ENCODE assay signal across 35 cellular contexts in the genomic region with DNA sequence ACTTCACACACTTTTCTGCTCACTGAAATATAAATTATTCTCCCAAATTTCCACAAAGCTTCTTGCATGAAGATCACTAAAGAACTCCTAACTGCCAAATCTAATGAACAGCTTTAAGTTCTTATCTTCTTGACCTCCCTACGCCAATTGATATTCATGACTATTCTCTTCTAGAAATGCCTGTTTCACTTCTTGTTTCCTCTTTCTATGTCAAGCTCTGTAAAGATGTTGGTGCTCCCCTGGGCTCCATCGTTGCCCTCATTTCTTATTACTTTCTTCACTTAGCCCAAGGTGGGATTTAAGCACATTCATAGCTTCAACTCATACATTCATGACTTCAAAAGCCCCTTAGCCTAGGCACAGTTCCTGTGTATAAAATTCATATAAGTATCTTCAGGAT. TPM values are rescaled to one million over a fixed set of nuclear protein-coding genes. Genes with fewer than 3 reads are reported as not detected.
"Had no signal": no experiment of that assay in that cellular context is flagged by ENCODE, and none has a peak within 500 bp of the region (broad histone marks: within the 10 kb centered on the region; RNA-seq: fewer than 3 reads in every experiment).

No MANE protein-coding gene starts in this region.

- ATAC-seq: Panc1, Right ventricle myocardium inferior, SK-N-SH treated with all-trans-retinoic acid at 6 μM for 48 hours, T-cell, T-helper 17 cell had no signal

- H2AFZ ChIP-seq: PC-9 had no signal

- DNase-seq: Kasumi-1, MG63, NCI-H1092, NCI-H1105, NCI-H1417 treated with DMSO at 0.1 percent for 48 hours, NCI-H1436 treated with DMSO at 0.1 percent for 48 hours, NCI-H1694 treated with DMSO at 0.1 percent for 48 hours, NCI-H1930, NCI-H2081, NCI-H2171, NCI-H226, NCI-H446 treated with DMSO at 0.1 percent for 48 hours, NCI-H510A, NCI-H524, NCI-H526, NCI-H69, NCI-H748 treated with DMSO at 0.1 percent for 48 hours, NCI-H82, PC-9, SHP77, SJCRH30, T-cell, T-helper 17 cell had no signal

- H3K4me1 ChIP-seq: SJCRH30 had no signal

- H3K4me3 ChIP-seq: MG63, PC-9, SJCRH30, SK-N-MC had no signal

- H3K27me3 ChIP-seq: MG63, SJCRH30 had no signal

- H3K9ac ChIP-seq: KMS-11 had no signal

- H3K36me3 ChIP-seq: MG63, SJCRH30 had no signal

- H3K4me2 ChIP-seq: KMS-11, PC-9 had no signal

- H3K27ac ChIP-seq: KMS-11, PC-9, RWPE1, SJCRH30, SK-N-MC had no signal

RNA-seq across cellular contexts. Expression of gene ANTXR1, which starts 9.2 kb away (rescaled TPM):
- total RNA-seq: OCI-LY7; T-helper 17 cell; T-helper 2 cell treated with Interferon-gamma antibody and Interleukin-4, amounts not matched to agents 100 ng/mL and 5 ng/mL, for 36 hours had no signal

RNA-seq across cellular contexts. Expression of gene GKN1, which starts 29.3 kb away (rescaled TPM):
- total RNA-seq: M059J; OCI-LY7; PC-9; Right ventricle myocardium inferior; RPMI7951; SJCRH30; SK-MEL-5; T-cell; T-helper 1 cell treated with Interleukin-12 subunit alpha and Interleukin-12 subunit beta and Interleukin-4 antibody, amounts not matched to agents 30 ng/mL and 1 ng/mL, for 36 hours; T-helper 17 cell; T-helper 2 cell treated with Interferon-gamma antibody and Interleukin-4, amounts not matched to agents 100 ng/mL and 5 ng/mL, for 36 hours had no signal

RNA-seq across cellular contexts. Expression of gene GKN2, which starts 51.0 kb away (rescaled TPM):
- total RNA-seq: M059J; OCI-LY7; PC-9; Right ventricle myocardium inferior; RPMI7951; SJCRH30; SK-MEL-5; T-cell; T-helper 1 cell treated with Interleukin-12 subunit alpha and Interleukin-12 subunit beta and Interleukin-4 antibody, amounts not matched to agents 30 ng/mL and 1 ng/mL, for 36 hours; T-helper 17 cell; T-helper 2 cell treated with Interferon-gamma antibody and Interleukin-4, amounts not matched to agents 100 ng/mL and 5 ng/mL, for 36 hours had no signal
